8 cellular contexts compared by ENCODE assay signal in the genomic region with DNA sequence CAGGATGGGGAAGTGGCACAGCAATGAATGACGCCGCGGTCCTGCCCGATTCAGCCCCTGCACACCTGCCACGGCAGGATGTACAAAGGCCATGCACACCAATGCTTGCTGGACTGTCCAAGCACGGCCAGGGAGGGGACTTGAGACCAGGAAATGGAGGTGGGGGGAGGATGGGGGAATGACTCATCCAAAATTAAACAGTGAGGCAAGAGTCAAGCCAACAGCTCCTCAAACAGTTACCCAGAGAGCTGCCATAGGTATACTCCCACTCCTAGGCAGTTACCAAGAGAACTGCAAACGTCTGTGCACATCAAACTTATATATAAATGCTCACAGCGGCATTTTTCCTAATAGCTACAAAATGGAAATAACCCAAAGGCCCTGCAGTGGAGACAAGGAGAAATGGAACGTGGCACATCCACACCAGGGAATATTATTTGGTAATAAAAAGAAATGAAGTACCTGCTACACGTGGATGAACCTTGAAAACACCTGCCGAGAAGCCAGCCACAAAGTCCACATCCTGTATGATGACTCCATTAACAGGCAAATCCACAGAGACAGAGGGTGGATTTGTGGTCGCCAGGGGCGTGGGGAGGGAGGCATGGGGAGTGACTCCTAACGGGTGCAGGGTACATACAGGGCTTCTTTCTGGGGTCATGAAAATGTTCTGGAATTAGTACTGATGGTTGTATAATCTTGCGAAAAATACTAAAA. TPM values are rescaled to one million over a fixed set of nuclear protein-coding genes. Genes with fewer than 3 reads are reported as not detected.
DNase-seq lines count a peak whose midpoint lies in the region; FAIRE-seq and TF ChIP-seq lines count a peak whose summit lies in the region.

No MANE protein-coding gene starts in this region.

- no peak overlapping the region for H2AFZ ChIP-seq in OCI-LY1 (ENCODE audit: low read length)

- no peak overlapping the region for H3K9ac ChIP-seq in OCI-LY1 (ENCODE audit: low read length)

- peak overlapping the region; percentile 84 for H3K27ac Mint-ChIP-seq in activated CD4-positive, alpha-beta T cell treated with anti-CD3 and anti-CD28 coated beads, Interleukin-2, amount 10 ng/mL, durations not matched to agents 24 days and 14 days

- peak; percentile 36 for FAIRE-seq in bronchial epithelial cell (lab: Jason Lieb, UNC)

- TF ChIP-seq CTCF in OCI-LY1 (IDR thresholded peaks at IDR 0.05; ENCODE audit: low read length) (no peak), bronchial epithelial cell (IDR thresholded peaks at IDR 0.05; ENCODE audit: insufficient read depth, low read length, severe bottlenecking) (no peak)

- H3K27ac ChIP-seq in OCI-LY1 (ENCODE audit: low read depth, low read length, poor library complexity, severe bottlenecking), result peak overlapping the region; percentile 38

- peaks cover 17% of the 10 kb centered on the region for H3K36me3 Mint-ChIP-seq in activated CD4-positive, alpha-beta T cell treated with anti-CD3 and anti-CD28 coated beads, Interleukin-2, amount 10 ng/mL, durations not matched to agents 24 days and 14 days (ENCODE audit: low read depth)

- H3K9me3 Mint-ChIP-seq in activated CD4-positive, alpha-beta T cell treated with anti-CD3 and anti-CD28 coated beads, Interleukin-2, amount 10 ng/mL, durations not matched to agents 24 days and 14 days, result no peaks in the 10 kb centered on the region

- H3K4me3 Mint-ChIP-seq in activated CD4-positive, alpha-beta T cell treated with anti-CD3 and anti-CD28 coated beads, Interleukin-2, amount 10 ng/mL, durations not matched to agents 24 days and 14 days, result peak overlapping the region; percentile 16

- no peaks in the 10 kb centered on the region for H3K9me3 ChIP-seq in OCI-LY1 (ENCODE audit: low read length)

- peaks cover 37% of the 10 kb centered on the region for H3K4me1 Mint-ChIP-seq in activated CD4-positive, alpha-beta T cell treated with anti-CD3 and anti-CD28 coated beads, Interleukin-2, amount 10 ng/mL, durations not matched to agents 24 days and 14 days

- peak; percentile 86 for DNase-seq in activated CD4-positive, alpha-beta T cell treated with anti-CD3 and anti-CD28 coated beads, Interleukin-2, amount 10 ng/mL, durations not matched to agents 24 days and 14 days
- no peak for DNase-seq in activated CD4-positive, alpha-beta T cell treated with anti-CD3 and anti-CD28 coated beads, Interleukin-2, amount 50 U/mL, for 4 hours
- DNase-seq in bronchial epithelial cell (ENCODE audit: low read depth) (peak; percentile 95), lung microvascular endothelial cell (ENCODE audit: low read depth in 2 of 2) (peak; percentile 73 to 89), cerebellar cortex (ENCODE audit: low spot score) (no peak), T1000 (lab: John Stamatoyannopoulos, UW) (no peak), ecto neural progenitor cell (ENCODE audit: low spot score) (no peak)

- H3K4me1 ChIP-seq in OCI-LY1 (ENCODE audit: insufficient read depth, low read length, severe bottlenecking), result peaks cover 20% of the 10 kb centered on the region

- intact Hi-C loops in activated CD4-positive, alpha-beta T cell treated with anti-CD3 and anti-CD28 coated beads, Interleukin-2, amount 10 ng/mL, durations not matched to agents 24 days and 14 days (cut with micrococcal nuclease), result loop anchor here (1.0 kb wide), 1 partner anchor 10 kb away; no protein-coding TSS in a partner anchor

- H3K36me3 ChIP-seq in OCI-LY1 (ENCODE audit: insufficient read depth, low read length) (peaks cover 21% of the 10 kb centered on the region), bronchial epithelial cell (ENCODE audit: control insufficient read depth, insufficient read depth, low read length) (peaks cover 5% of the 10 kb centered on the region)

- H3K27me3 Mint-ChIP-seq in activated CD4-positive, alpha-beta T cell treated with anti-CD3 and anti-CD28 coated beads, Interleukin-2, amount 10 ng/mL, durations not matched to agents 24 days and 14 days, result no peaks in the 10 kb centered on the region

- no peaks in the 10 kb centered on the region for H3F3A ChIP-seq in OCI-LY1 (ENCODE audit: insufficient read depth, low read length)

- no peaks in the 10 kb centered on the region for H3K9me2 ChIP-seq in OCI-LY1 (ENCODE audit: low read depth, low read length)

- no peak overlapping the region for H3K4me2 ChIP-seq in OCI-LY1 (ENCODE audit: low read length)

- no peaks in the 10 kb centered on the region for H4K20me1 ChIP-seq in OCI-LY1 (ENCODE audit: insufficient read depth, low read length)

- no peak overlapping the region for H3K4me3 ChIP-seq in OCI-LY1 (ENCODE audit: low read depth, low read length, poor library complexity, severe bottlenecking)
- H3K4me3 ChIP-seq in bronchial epithelial cell (ENCODE audit: low read depth, low read length), result no peak overlapping the region

- no peaks in the 10 kb centered on the region for H3K79me2 ChIP-seq in OCI-LY1 (ENCODE audit: insufficient read depth, low read length)

- H3K27me3 ChIP-seq in OCI-LY1 (ENCODE audit: insufficient read depth, low read length) (no peaks in the 10 kb centered on the region), bronchial epithelial cell (ENCODE audit: control insufficient read depth, insufficient read depth, low read length) (no peaks in the 10 kb centered on the region)

RNA-seq across cellular contexts. Expression of a gene that starts 54.1 kb away (rescaled TPM):
- 36.3 and 38.6 TPM in 2 replicates for total RNA-seq in activated CD4-positive, alpha-beta T cell treated with anti-CD3 and anti-CD28 coated beads, Interleukin-2, amount 10 ng/mL, durations not matched to agents 24 days and 14 days
- 18.4 and 36.0 TPM in 2 replicates for total RNA-seq in bronchial epithelial cell
- total RNA-seq in lung microvascular endothelial cell, result 14.2 and 17.9 TPM in 2 replicates

Comparison
In these comparisons a context has a peak if more than half of its experiments do, and no peak if none do; other contexts are left out.
1. DNase-seq: peak in activated CD4-positive, alpha-beta T cell treated with anti-CD3 and anti-CD28 coated beads, Interleukin-2, amount 10 ng/mL, durations not matched to agents 24 days and 14 days (single experiment), bronchial epithelial cell (single experiment) and lung microvascular endothelial cell (2 of 2); none in activated CD4-positive, alpha-beta T cell treated with anti-CD3 and anti-CD28 coated beads, Interleukin-2, amount 50 U/mL, for 4 hours (0 of 2), cerebellar cortex (single experiment), T1000 (single experiment) and ecto neural progenitor cell (single experiment).